14 cellular contexts compared by ENCODE assay signal in genomic region chr17:1034652-1035210, GRCh38.
"Had no signal": no experiment of that assay in that cellular context is flagged by ENCODE, and none has a peak within 500 bp of the region (broad histone marks: within the 10 kb centered on the region; RNA-seq: fewer than 3 reads in every experiment).

No MANE protein-coding gene starts in this region.

- ATAC-seq: activated CD8-positive, alpha-beta T cell treated with anti-CD3 and anti-CD28 coated beads for 36 hours; activated naive CD4-positive, alpha-beta T cell treated with anti-CD3 and anti-CD28 coated beads, Interleukin-2, amount 50 U/mL, for 72 hours; activated T-cell treated with anti-CD3 and anti-CD28 coated beads, Interleukin-2, amount 50 U/mL, for 72 hours; gastroesophageal sphincter; left colon; lower lobe of right lung had no signal

- H3K4me3 Mint-ChIP-seq: activated CD8-positive, alpha-beta T cell treated with anti-CD3 and anti-CD28 coated beads for 36 hours; activated T-cell treated with anti-CD3 and anti-CD28 coated beads, Interleukin-2, amount 50 U/mL, for 72 hours; nephron progenitor cell had no signal

- H3K9me3 Mint-ChIP-seq: activated CD8-positive, alpha-beta T cell treated with anti-CD3 and anti-CD28 coated beads for 36 hours; activated naive CD4-positive, alpha-beta T cell treated with anti-CD3 and anti-CD28 coated beads, Interleukin-2, amount 50 U/mL, for 72 hours; activated T-cell treated with anti-CD3 and anti-CD28 coated beads, Interleukin-2, amount 50 U/mL, for 72 hours; nephron progenitor cell had no signal

- H3K27ac Mint-ChIP-seq: activated CD8-positive, alpha-beta T cell treated with anti-CD3 and anti-CD28 coated beads for 36 hours; activated naive CD4-positive, alpha-beta T cell treated with anti-CD3 and anti-CD28 coated beads, Interleukin-2, amount 50 U/mL, for 72 hours; activated T-cell treated with anti-CD3 and anti-CD28 coated beads, Interleukin-2, amount 50 U/mL, for 72 hours; nephron progenitor cell had no signal

- H3K36me3 Mint-ChIP-seq: activated naive CD4-positive, alpha-beta T cell treated with anti-CD3 and anti-CD28 coated beads, Interleukin-2, amount 50 U/mL, for 72 hours had no signal

- DNase-seq: activated CD4-positive, alpha-beta T cell treated with anti-CD3 and anti-CD28 coated beads for 4 hours; activated CD8-positive, alpha-beta T cell treated with anti-CD3 and anti-CD28 coated beads for 36 hours; activated gamma-delta T cell; activated T-cell treated with anti-CD3 and anti-CD28 coated beads, Interleukin-2, amount 50 U/mL, for 72 hours; colonic mucosa; left colon; lower lobe of right lung; nephron progenitor cell; small intestine; stimulated activated CD4-positive, alpha-beta T cell treated with anti-CD3 and anti-CD28 coated beads, Interleukin-4, amount 100 ng/mL, for 24 hours; stimulated activated naive CD4-positive, alpha-beta T cell treated with Interleukin-2 at 50 U/mL for 16 hours; substantia nigra had no signal

- H3K27me3 Mint-ChIP-seq: activated CD8-positive, alpha-beta T cell treated with anti-CD3 and anti-CD28 coated beads for 36 hours had no signal
